In genomic region chr4:20474119-20474518, GRCh38 we compare ENCODE assay signal across 14 cellular contexts.
A peak's percentile ranks its signal among the peaks of the same experiment; 100 is the strongest.
DNase-seq lines count a peak whose midpoint lies in the region; ATAC-seq and TF ChIP-seq lines count a peak whose summit lies in the region.
"Had no signal": no experiment of that assay in that cellular context is flagged by ENCODE, and none has a peak within 500 bp of the region (broad histone marks: within the 10 kb centered on the region; RNA-seq: fewer than 3 reads in every experiment).

No MANE protein-coding gene starts in this region.

- no peaks in the 10 kb centered on the region for H3K79me1 ChIP-seq in mesendoderm (ENCODE audit: low read length)

- H2BK120ac ChIP-seq in mesendoderm (ENCODE audit: low read depth, low read length), result no peak overlapping the region

- H2BK15ac ChIP-seq in mesendoderm (replicated peaks; ENCODE audit: low read depth), result no peak overlapping the region

- H3K23ac ChIP-seq in mesendoderm (ENCODE audit: low read length), result no peak overlapping the region

- H3K4me3 Mint-ChIP-seq in GM23338, result no peak overlapping the region
- H3K4me3 Mint-ChIP-seq: activated B cell treated with CpG ODN at 0.5 μM for 24 hours; activated T-cell treated with anti-CD3 and anti-CD28 coated beads, Interleukin-2, amount 50 U/mL, for 4 hours; CD8-positive, alpha-beta memory T cell had no signal

- H3K4me1 Mint-ChIP-seq in GM23338, result no peaks in the 10 kb centered on the region
- H3K4me1 Mint-ChIP-seq: activated B cell treated with CpG ODN at 0.5 μM for 24 hours; CD8-positive, alpha-beta memory T cell had no signal

- no peak for TF ChIP-seq CTCF in GM23338 (conservative IDR thresholded peaks at IDR 0.05; ENCODE audit: low read depth in 2 of 2)
- TF ChIP-seq CTCF in cardiac fibroblast (IDR thresholded peaks at IDR 0.05; ENCODE audit: low read depth, low read length), result no peak

- H3K4me2 ChIP-seq in GM23338 (no peak overlapping the region), mesendoderm (ENCODE audit: low read length) (no peak overlapping the region)

- ATAC-seq in GM23338 (peak; percentile 41; the same call in 1 of the 3 replicates), HG02973 (IDR thresholded peaks at IDR 0.05; ENCODE audit: unreplicated experiment) (no peak)
- ATAC-seq: activated T-cell treated with anti-CD3 and anti-CD28 coated beads, Interleukin-2, amount 50 U/mL, for 4 hours; left lung had no signal

- H4K5ac ChIP-seq in mesendoderm (ENCODE audit: low read length), result no peak overlapping the region

- no peak overlapping the region for H3K4ac ChIP-seq in mesendoderm (ENCODE audit: low read depth, low read length)

- H3K9me2 ChIP-seq in GM23338 (ENCODE audit: insufficient read depth), result no peaks in the 10 kb centered on the region

- no peaks in the 10 kb centered on the region for H3K9me3 Mint-ChIP-seq in GM23338
- H3K9me3 Mint-ChIP-seq: activated B cell treated with CpG ODN at 0.5 μM for 24 hours had no signal

- H3K27ac ChIP-seq in GM23338 (ENCODE audit: low read depth) (no peak overlapping the region), mesendoderm (ENCODE audit: low read depth, low read length) (no peak overlapping the region)
- H3K27ac ChIP-seq: adrenal gland, left lung, neutrophil had no signal

- H3K4me1 ChIP-seq in GM23338 (ENCODE audit: insufficient read depth) (no peaks in the 10 kb centered on the region), mesendoderm (ENCODE audit: control insufficient read depth, low read depth, low read length) (no peaks in the 10 kb centered on the region)
- H3K4me1 ChIP-seq: adrenal gland, left lung had no signal

- no peaks in the 10 kb centered on the region for H3K27me3 Mint-ChIP-seq in GM23338 (ENCODE audit: insufficient read depth, low read depth, poor library complexity)
- H3K27me3 Mint-ChIP-seq: activated B cell treated with CpG ODN at 0.5 μM for 24 hours; CD8-positive, alpha-beta memory T cell had no signal

- H3K4me3 ChIP-seq in GM23338 (no peak overlapping the region), cardiac fibroblast (replicated peaks in 1 of 2; ENCODE audit: low read depth in 2 of 2, low read length in 2 of 2) (no peak overlapping the region), mesendoderm (ENCODE audit: low read length) (no peak overlapping the region)
- H3K4me3 ChIP-seq: adrenal gland, left lung had no signal

- no peak overlapping the region for H3K27ac Mint-ChIP-seq in GM23338
- H3K27ac Mint-ChIP-seq: activated B cell treated with CpG ODN at 0.5 μM for 24 hours; CD8-positive, alpha-beta memory T cell had no signal

- H3K27me3 ChIP-seq in GM23338 (ENCODE audit: insufficient read depth) (no peaks in the 10 kb centered on the region), mesendoderm (ENCODE audit: insufficient read depth, low read length, poor library complexity) (no peaks in the 10 kb centered on the region)
- H3K27me3 ChIP-seq: adrenal gland, left lung, neutrophil had no signal

- no peaks in the 10 kb centered on the region for H3F3A ChIP-seq in GM23338 (replicated peaks; ENCODE audit: low read depth)

- H4K20me1 ChIP-seq in GM23338 (replicated peaks; ENCODE audit: insufficient read depth), result no peaks in the 10 kb centered on the region

- H4K8ac ChIP-seq in mesendoderm (ENCODE audit: low read depth, low read length), result no peak overlapping the region

- no peaks in the 10 kb centered on the region for H3K36me3 ChIP-seq in GM23338 (ENCODE audit: insufficient read depth)
- no peaks in the 10 kb centered on the region for H3K36me3 ChIP-seq in mesendoderm (ENCODE audit: control insufficient read depth, insufficient read depth, low read length)
- H3K36me3 ChIP-seq: adrenal gland, left lung, neutrophil had no signal

- no peak overlapping the region for H3K18ac ChIP-seq in mesendoderm (ENCODE audit: low read length)

- H2AFZ ChIP-seq in GM23338, result no peak overlapping the region

- DNase-seq in GM23338 (ENCODE audit: low spot score), result peak; percentile 56
- DNase-seq in OCI-M1 (lab: John Stamatoyannopoulos, UW), result peak; percentile 40
- peak; percentile 43 to 57 for DNase-seq in cardiac fibroblast (ENCODE audit: low read depth in 2 of 2)
- DNase-seq in mesendoderm, result peak; percentile 18
- no peak for DNase-seq in ureter (ENCODE audit: low spot score)
- DNase-seq in DMS153 treated with DMSO at 0.1 percent for 48 hours (lab: John Stamatoyannopoulos, UW; ENCODE audit: unreplicated experiment), result no peak
- DNase-seq in NCI-H2107 (lab: John Stamatoyannopoulos, UW), result no peak
- DNase-seq: activated B cell treated with CpG ODN at 0.5 μM for 24 hours; activated T-cell treated with anti-CD3 and anti-CD28 coated beads, Interleukin-2, amount 50 U/mL, for 4 hours; adrenal gland; CD8-positive, alpha-beta memory T cell; left lung had no signal

- H3K9ac ChIP-seq in mesendoderm (ENCODE audit: low read length), result no peak overlapping the region

- H3K56ac ChIP-seq in mesendoderm (ENCODE audit: low read length), result no peak overlapping the region

- H2BK5ac ChIP-seq in mesendoderm (ENCODE audit: low read length), result no peak overlapping the region

- no peaks in the 10 kb centered on the region for H3K36me3 Mint-ChIP-seq in GM23338 (ENCODE audit: low read depth)
- H3K36me3 Mint-ChIP-seq: CD8-positive, alpha-beta memory T cell had no signal

- H3K79me2 ChIP-seq in GM23338 (replicated peaks; ENCODE audit: insufficient read depth) (no peaks in the 10 kb centered on the region), mesendoderm (ENCODE audit: control insufficient read depth, insufficient read depth, low read length) (no peaks in the 10 kb centered on the region)

- H2AK5ac ChIP-seq in mesendoderm (ENCODE audit: low read length), result no peak overlapping the region

TF ChIP-seq in GM23338, 12 proteins besides CTCF, POLR2A, EP300 and RAD21:
- TF ChIP-seq NANOG (IDR thresholded peaks at IDR 0.05; ENCODE audit: borderline replicate concordance), result no peak
- TF ChIP-seq REST (IDR thresholded peaks at IDR 0.05; ENCODE audit: unreplicated experiment), result peak; percentile 78

Comparison
In these comparisons a context has a peak if more than half of its experiments do, and no peak if none do; other contexts are left out.
1. DNase-seq: peak in GM23338 (single experiment), OCI-M1 (single experiment), cardiac fibroblast (2 of 2) and mesendoderm (single experiment); none in ureter (single experiment), DMS153 treated with DMSO at 0.1 percent for 48 hours (single experiment) and NCI-H2107 (single experiment).